18 cellular contexts compared by ENCODE assay signal in genomic region chr10:35364808-35365207, GRCh38. TPM values are rescaled to one million over a fixed set of nuclear protein-coding genes. Genes with fewer than 3 reads are reported as not detected.
DNase-seq lines count a peak whose midpoint lies in the region; ATAC-seq and TF ChIP-seq lines count a peak whose summit lies in the region.
"Had no signal": no experiment of that assay in that cellular context is flagged by ENCODE, and none has a peak within 500 bp of the region (broad histone marks: within the 10 kb centered on the region; RNA-seq: fewer than 3 reads in every experiment).

No MANE protein-coding gene starts in this region.

- ATAC-seq in left colon, result peak; percentile 87
- ATAC-seq in left ventricle myocardium superior, result no peak
- ATAC-seq in HG03097 (IDR thresholded peaks at IDR 0.05; ENCODE audit: low FRiP score, unreplicated experiment), result no peak

- H3K4me1 Mint-ChIP-seq in Calu3 (ENCODE audit: low read depth, unreplicated experiment) (peaks cover 22% of the 10 kb centered on the region), neural progenitor cell (peaks cover 3% of the 10 kb centered on the region)

- H3K4me3 ChIP-seq in SK-N-MC (peak overlapping the region; percentile 38; the same call in 1 of the 2 replicates), retinal pigment epithelial cell (ENCODE audit: low read length) (no peak overlapping the region), neural progenitor cell (no peak overlapping the region)

- H3K4me2 ChIP-seq in neural progenitor cell, result no peak overlapping the region

- CTCF ChIA-PET in Calu3 (lab: Charles Lee), result interaction anchor here (0.5 kb wide), 1 partner anchor 160 kb away, joined by 6 read pairs; no protein-coding TSS in a partner anchor

- no TSS peak for BruUV-seq in Calu3 (replicated peaks; lab: Mats Ljungman, UMichigan)

- H3K27ac Mint-ChIP-seq in Calu3 (ENCODE audit: unreplicated experiment), result peak overlapping the region; percentile 33
- no peak overlapping the region for H3K27ac Mint-ChIP-seq in neural progenitor cell
- H3K27ac Mint-ChIP-seq: B cell; CD4-positive, alpha-beta T cell had no signal

- H3K36me3 Mint-ChIP-seq in Calu3 (ENCODE audit: insufficient read depth, unreplicated experiment), result peaks cover 10% of the 10 kb centered on the region
- H3K36me3 Mint-ChIP-seq in neural progenitor cell, result peaks cover 4% of the 10 kb centered on the region

- H3K4me3 Mint-ChIP-seq in Calu3 (ENCODE audit: low read depth, unreplicated experiment) (no peak overlapping the region), neural progenitor cell (no peak overlapping the region)
- H3K4me3 Mint-ChIP-seq: B cell; CD4-positive, alpha-beta T cell had no signal

- H4K20me1 ChIP-seq in neural progenitor cell (ENCODE audit: low read depth), result peaks cover 51% of the 10 kb centered on the region

- no peaks in the 10 kb centered on the region for H3K27me3 ChIP-seq in neural progenitor cell

- H3K36me3 ChIP-seq in SK-N-MC (ENCODE audit: insufficient read depth, low read length) (no peaks in the 10 kb centered on the region), neural progenitor cell (no peaks in the 10 kb centered on the region)

- no peaks in the 10 kb centered on the region for H3K9me3 ChIP-seq in SK-N-MC (ENCODE audit: low read depth, low read length)
- no peaks in the 10 kb centered on the region for H3K9me3 ChIP-seq in neural progenitor cell (ENCODE audit: low read depth)

- H3K9me3 Mint-ChIP-seq in Calu3 (ENCODE audit: low read depth, unreplicated experiment) (no peaks in the 10 kb centered on the region), neural progenitor cell (no peaks in the 10 kb centered on the region)
- H3K9me3 Mint-ChIP-seq: CD4-positive, alpha-beta T cell had no signal

- no peaks in the 10 kb centered on the region for H3F3A ChIP-seq in neural progenitor cell (ENCODE audit: low read depth)

- H3K79me2 ChIP-seq in neural progenitor cell (ENCODE audit: low read depth), result peaks cover 96% of the 10 kb centered on the region

- DNase-seq in Calu3 (no peak), SK-N-MC (ENCODE audit: low read depth, low spot score) (no peak), left colon (no peak), retinal pigment epithelial cell (ENCODE audit: low read depth) (peak; percentile 52), left ventricle myocardium superior (no peak), neural progenitor cell (ENCODE audit: low spot score) (no peak), activated gamma-delta T cell (lab: John Stamatoyannopoulos, UW) (no peak)
- DNase-seq: ACHN; CD4-positive, alpha-beta T cell; GF-D8; NCI-H1048; NCI-H146; NCI-H345; NCI-H526 treated with DMSO at 0.1 percent for 48 hours; OCI-M1; RPMI8226 had no signal

- H2AFZ ChIP-seq in neural progenitor cell (replicated peaks), result no peak overlapping the region

- TF ChIP-seq CTCF in Calu3 (IDR thresholded peaks at IDR 0.05; ENCODE audit: unreplicated experiment) (no peak), retinal pigment epithelial cell (conservative IDR thresholded peaks at IDR 0.05; ENCODE audit: low read depth, low read length) (no peak), neural progenitor cell (IDR thresholded peaks at IDR 0.05) (no peak)

- H3K27ac ChIP-seq in SK-N-MC, result peak overlapping the region; percentile 25; the same call in 1 of the 2 replicates
- H3K27ac ChIP-seq in neural progenitor cell, result no peak overlapping the region

- no peak overlapping the region for H3K9ac ChIP-seq in SK-N-MC (ENCODE audit: insufficient read length)
- no peak overlapping the region for H3K9ac ChIP-seq in neural progenitor cell

- H3K27me3 Mint-ChIP-seq in Calu3 (ENCODE audit: unreplicated experiment) (no peaks in the 10 kb centered on the region), neural progenitor cell (ENCODE audit: insufficient read depth, low read depth) (peaks cover 2% of the 10 kb centered on the region)
- H3K27me3 Mint-ChIP-seq: B cell; CD4-positive, alpha-beta T cell had no signal

- intact Hi-C loops in Calu3 (cut with micrococcal nuclease; ENCODE audit: unreplicated experiment) (no loop called here), left colon (cut with DNase I, micrococcal nuclease) (no loop called here), left ventricle myocardium superior (cut with micrococcal nuclease) (no loop called here)

- H3K4me1 ChIP-seq in neural progenitor cell, result peaks cover 13% of the 10 kb centered on the region

RNA-seq across cellular contexts. Expression of gene CCNY, which starts 28.5 kb away (rescaled TPM):
- total RNA-seq in Calu3 (2022), result 59.1 and 60.6 TPM in 2 replicates
- 10 to 100 TPM; 51.6 to 78.0 TPM for total RNA-seq in left colon
- total RNA-seq in left ventricle myocardium superior, result 94.4 TPM
- 43.0 and 46.7 TPM in 2 replicates for total RNA-seq in neural progenitor cell (ENCODE audit: low replicate concordance)
